In the genomic region with DNA sequence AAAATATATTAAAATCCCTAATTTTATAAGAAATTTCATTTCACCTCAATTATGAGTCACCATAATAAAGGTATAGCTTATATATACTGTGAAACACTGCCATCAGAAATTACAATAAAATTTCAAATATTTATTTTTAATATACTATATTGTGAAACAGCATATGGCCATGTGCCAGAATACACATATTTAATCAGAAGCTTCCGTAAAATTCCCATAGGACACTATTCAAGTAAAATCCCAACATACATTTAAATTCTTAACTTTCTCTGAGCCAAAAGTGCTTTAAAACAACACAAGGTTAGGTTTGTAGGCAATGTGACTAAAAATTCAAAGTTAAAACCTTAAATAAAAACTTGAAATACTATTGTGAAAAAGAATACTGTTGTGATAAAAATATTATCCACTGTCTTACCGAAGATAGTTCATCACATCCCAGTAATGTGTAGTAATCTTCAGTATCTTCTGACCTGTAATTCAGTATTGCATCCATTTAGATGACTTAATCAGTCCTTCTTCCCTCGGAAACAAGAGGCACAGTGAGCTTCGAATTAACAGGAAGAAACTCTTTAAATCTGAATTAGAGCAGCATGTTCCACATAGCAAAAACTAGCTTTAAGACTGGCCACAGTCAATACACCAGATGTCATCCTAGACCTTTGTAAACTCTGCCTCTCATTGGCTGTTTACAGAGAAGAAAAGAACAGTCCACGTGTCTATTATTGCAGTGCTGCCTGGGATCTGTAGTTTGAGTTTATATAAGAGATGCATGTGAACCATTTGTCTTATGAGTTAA, we compare ENCODE assay signal across 8 cellular contexts. TPM values are rescaled to one million over a fixed set of nuclear protein-coding genes. Genes with fewer than 3 reads are reported as not detected.
DNase-seq lines count a peak whose midpoint lies in the region; ATAC-seq and TF ChIP-seq lines count a peak whose summit lies in the region.

A gene (minus strand): TSS at position 670 of the 796 bp plus-strand sequence. CDS start 177 bp downstream, at position 493.

- no peak for TF ChIP-seq POLR2A in esophagus squamous epithelium (IDR thresholded peaks at IDR 0.05)

- H3K27ac ChIP-seq in esophagus squamous epithelium: peak within 1 kb of the TSS in 1 of 4 donors; percentile 52

- peak; percentile 54 for DNase-seq in DMS114 treated with DMSO at 0.1 percent for 48 hours (lab: John Stamatoyannopoulos, UW; ENCODE audit: unreplicated experiment)
- DNase-seq in NCI-H1092 treated with DMSO at 0.1 percent for 48 hours (lab: John Stamatoyannopoulos, UW): peak; percentile 46
- peak; percentile 29 for DNase-seq in SKM-1 (lab: John Stamatoyannopoulos, UW; ENCODE audit: unreplicated experiment)
- no peak for DNase-seq in esophagus squamous epithelium (lab: John Stamatoyannopoulos, UW)
- no peak for DNase-seq in nephron progenitor cell
- no peak for DNase-seq in GM19238 (ENCODE audit: insufficient read length, low spot score)

- no peaks in the 10 kb centered on the region for H3K36me3 ChIP-seq in esophagus squamous epithelium

- H3K4me1 ChIP-seq in esophagus squamous epithelium: no peaks in the 10 kb centered on the region

- H3K4me1 Mint-ChIP-seq in nephron progenitor cell: peaks cover 18% of the 10 kb centered on the region

- peak within 1 kb of the TSS in 3 of 4 donors; percentile 8 to 59 (median 24) for H3K4me3 ChIP-seq in esophagus squamous epithelium

- intact Hi-C loops in esophagus squamous epithelium (cut with DNase I): no loop called here

- TF ChIP-seq CTCF in esophagus squamous epithelium (IDR thresholded peaks at IDR 0.05) (no peak), nephron progenitor cell (IDR thresholded peaks at IDR 0.05) (no peak)

- H3K36me3 Mint-ChIP-seq in nephron progenitor cell (ENCODE audit: low read depth): peaks cover 6% of the 10 kb centered on the region

- H3K27me3 ChIP-seq in esophagus squamous epithelium: no peaks in the 10 kb centered on the region

- peak within 1 kb of the TSS; percentile 84 for H3K4me3 Mint-ChIP-seq in nephron progenitor cell

- peaks cover 5% of the 10 kb centered on the region for H3K27me3 Mint-ChIP-seq in nephron progenitor cell (ENCODE audit: low read depth, poor library complexity)

- peak; percentile 62 for ATAC-seq in GM21786 (IDR thresholded peaks at IDR 0.05; ENCODE audit: unreplicated experiment)
- ATAC-seq in GM19397 (IDR thresholded peaks at IDR 0.05; ENCODE audit: unreplicated experiment): no peak

- H3K27ac Mint-ChIP-seq in nephron progenitor cell: no peak within 1 kb of the TSS

- WGBS in esophagus squamous epithelium, 2 donors: 24 to 31% methylated on average over 5 of the region's 5 CpGs

- peaks cover 15% of the 10 kb centered on the region for H3K9me3 Mint-ChIP-seq in nephron progenitor cell

- H3K9me3 ChIP-seq in esophagus squamous epithelium: no peaks in the 10 kb centered on the region

RNA-seq across cellular contexts. Expression of the gene that starts here (rescaled TPM):
- total RNA-seq in esophagus squamous epithelium: 1 to 10 TPM in 1 of 4 donors, under 1 TPM in 1, not detected in 2; 0.76 to 2.7 TPM

Comparison
In these comparisons a context has a peak if more than half of its experiments do, and no peak if none do; other contexts are left out.
1. DNase-seq: peak in DMS114 treated with DMSO at 0.1 percent for 48 hours (single experiment), NCI-H1092 treated with DMSO at 0.1 percent for 48 hours (single experiment) and SKM-1 (single experiment); none in esophagus squamous epithelium (single experiment), nephron progenitor cell (single experiment) and GM19238 (single experiment).